2 cellular contexts compared by ENCODE assay signal in genomic region chr16:85550422-85551318, GRCh38.
TF ChIP-seq lines count a peak whose summit lies in the region.

No MANE protein-coding gene starts in this region.

TF ChIP-seq in HepG2, 621 proteins besides CTCF, POLR2A, EP300 and RAD21 (continued from another document and continues in another):
- TF ChIP-seq, protein P1, sequence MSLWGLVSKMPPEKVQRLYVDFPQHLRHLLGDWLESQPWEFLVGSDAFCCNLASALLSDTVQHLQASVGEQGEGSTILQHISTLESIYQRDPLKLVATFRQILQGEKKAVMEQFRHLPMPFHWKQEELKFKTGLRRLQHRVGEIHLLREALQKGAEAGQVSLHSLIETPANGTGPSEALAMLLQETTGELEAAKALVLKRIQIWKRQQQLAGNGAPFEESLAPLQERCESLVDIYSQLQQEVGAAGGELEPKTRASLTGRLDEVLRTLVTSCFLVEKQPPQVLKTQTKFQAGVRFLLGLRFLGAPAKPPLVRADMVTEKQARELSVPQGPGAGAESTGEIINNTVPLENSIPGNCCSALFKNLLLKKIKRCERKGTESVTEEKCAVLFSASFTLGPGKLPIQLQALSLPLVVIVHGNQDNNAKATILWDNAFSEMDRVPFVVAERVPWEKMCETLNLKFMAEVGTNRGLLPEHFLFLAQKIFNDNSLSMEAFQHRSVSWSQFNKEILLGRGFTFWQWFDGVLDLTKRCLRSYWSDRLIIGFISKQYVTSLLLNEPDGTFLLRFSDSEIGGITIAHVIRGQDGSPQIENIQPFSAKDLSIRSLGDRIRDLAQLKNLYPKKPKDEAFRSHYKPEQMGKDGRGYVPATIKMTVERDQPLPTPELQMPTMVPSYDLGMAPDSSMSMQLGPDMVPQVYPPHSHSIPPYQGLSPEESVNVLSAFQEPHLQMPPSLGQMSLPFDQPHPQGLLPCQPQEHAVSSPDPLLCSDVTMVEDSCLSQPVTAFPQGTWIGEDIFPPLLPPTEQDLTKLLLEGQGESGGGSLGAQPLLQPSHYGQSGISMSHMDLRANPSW (CRISPR knock-in tag; IDR thresholded peaks at IDR 0.05; ENCODE audit: borderline replicate concordance) = no peak
- TF ChIP-seq ZNF782 (CRISPR knock-in tag; IDR thresholded peaks at IDR 0.05; ENCODE audit: borderline replicate concordance) (0 out of 2 replicates have a peak, but pooled peaks have one; percentile 11), ZNF207 (IDR thresholded peaks at IDR 0.05; ENCODE audit: borderline replicate concordance) (no peak), SP140L (CRISPR knock-in tag; IDR thresholded peaks at IDR 0.05; ENCODE audit: borderline replicate concordance) (no peak), STAG1 (CRISPR knock-in tag; IDR thresholded peaks at IDR 0.05) (0 out of 2 replicates have a peak, but pooled peaks have one; percentile 20), ZMYM2 (CRISPR knock-in tag; IDR thresholded peaks at IDR 0.05) (no peak), HNRNPLL (IDR thresholded peaks at IDR 0.05; ENCODE audit: low read depth, low read length, poor library complexity, severe bottlenecking) (peak; percentile 23), ZNF431 (CRISPR knock-in tag; IDR thresholded peaks at IDR 0.05; ENCODE audit: borderline replicate concordance, low read depth) (no peak), ZNF772 (CRISPR knock-in tag; IDR thresholded peaks at IDR 0.05) (no peak), ZNF263 (CRISPR knock-in tag; IDR thresholded peaks at IDR 0.05) (peak; percentile 51), MED1 (CRISPR knock-in tag; IDR thresholded peaks at IDR 0.05) (no peak), SP5 (CRISPR knock-in tag; IDR thresholded peaks at IDR 0.05; ENCODE audit: borderline replicate concordance, low read depth) (no peak), ZNF414 (CRISPR knock-in tag; IDR thresholded peaks at IDR 0.05) (no peak), ZNF562 (CRISPR knock-in tag; IDR thresholded peaks at IDR 0.05; ENCODE audit: borderline replicate concordance) (no peak), ESRRA (CRISPR knock-in tag; IDR thresholded peaks at IDR 0.05; ENCODE audit: low read depth) (no peak), PRMT3 (CRISPR knock-in tag; IDR thresholded peaks at IDR 0.05; ENCODE audit: borderline replicate concordance, low read depth) (no peak), ZNF235 (CRISPR knock-in tag; IDR thresholded peaks at IDR 0.05; ENCODE audit: borderline replicate concordance) (no peak), ZKSCAN1 (IDR thresholded peaks at IDR 0.05; ENCODE audit: low read length) (no peak), ZNF605 (CRISPR knock-in tag; IDR thresholded peaks at IDR 0.05) (0 out of 2 replicates have a peak, but pooled peaks have one; percentile 18), TBP (CRISPR knock-in tag; IDR thresholded peaks at IDR 0.05) (no peak), FOXM1 (CRISPR knock-in tag; IDR thresholded peaks at IDR 0.05) (no peak), MZF1 (CRISPR knock-in tag; IDR thresholded peaks at IDR 0.05; ENCODE audit: borderline replicate concordance) (no peak), ZNF766 (CRISPR knock-in tag; IDR thresholded peaks at IDR 0.05; ENCODE audit: borderline replicate concordance) (no peak), ARNT2 (CRISPR knock-in tag; IDR thresholded peaks at IDR 0.05; ENCODE audit: low read depth) (0 out of 2 replicates have a peak, but pooled peaks have one; percentile 43), NONO (IDR thresholded peaks at IDR 0.05) (no peak), NONO (CRISPR knock-in tag; conservative IDR thresholded peaks at IDR 0.05) (no peak), ZBTB7A (CRISPR knock-in tag; IDR thresholded peaks at IDR 0.05) (no peak), HOXA3 (CRISPR knock-in tag; IDR thresholded peaks at IDR 0.05) (0 out of 2 replicates have a peak, but pooled peaks have one; percentile 13), ZNF609 (CRISPR knock-in tag; IDR thresholded peaks at IDR 0.05; ENCODE audit: borderline replicate concordance) (0 out of 2 replicates have a peak, but pooled peaks have one; percentile 16), SMC3 (IDR thresholded peaks at IDR 0.05; ENCODE audit: low read length) (peak; percentile 13; the same call in 1 of the 2 replicates)

TF ChIP-seq in K562, 482 proteins besides CTCF, POLR2A, EP300 and RAD21 (continued from another document and continues in another):
- no peak for TF ChIP-seq TRIM25 (IDR thresholded peaks at IDR 0.05; ENCODE audit: borderline replicate concordance)
- TF ChIP-seq, protein P2, sequence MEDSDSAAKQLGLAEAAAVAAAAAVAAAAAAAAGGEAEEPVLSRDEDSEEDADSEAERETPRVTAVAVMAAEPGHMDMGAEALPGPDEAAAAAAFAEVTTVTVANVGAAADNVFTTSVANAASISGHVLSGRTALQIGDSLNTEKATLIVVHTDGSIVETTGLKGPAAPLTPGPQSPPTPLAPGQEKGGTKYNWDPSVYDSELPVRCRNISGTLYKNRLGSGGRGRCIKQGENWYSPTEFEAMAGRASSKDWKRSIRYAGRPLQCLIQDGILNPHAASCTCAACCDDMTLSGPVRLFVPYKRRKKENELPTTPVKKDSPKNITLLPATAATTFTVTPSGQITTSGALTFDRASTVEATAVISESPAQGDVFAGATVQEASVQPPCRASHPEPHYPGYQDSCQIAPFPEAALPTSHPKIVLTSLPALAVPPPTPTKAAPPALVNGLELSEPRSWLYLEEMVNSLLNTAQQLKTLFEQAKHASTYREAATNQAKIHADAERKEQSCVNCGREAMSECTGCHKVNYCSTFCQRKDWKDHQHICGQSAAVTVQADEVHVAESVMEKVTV (CRISPR knock-in tag; IDR thresholded peaks at IDR 0.05) = no peak
- no peak for TF ChIP-seq NFATC3 (IDR thresholded peaks at IDR 0.05)
- TF ChIP-seq XRCC5 (IDR thresholded peaks at IDR 0.05; ENCODE audit: low read depth, low read length) = 0 out of 2 replicates have a peak, but pooled peaks have one; percentile 32
- peak; percentile 89 for TF ChIP-seq POLR2G (IDR thresholded peaks at IDR 0.05; ENCODE audit: low read depth, low read length)
- TF ChIP-seq ZFP1 (CRISPR knock-in tag; IDR thresholded peaks at IDR 0.05) = no peak
- TF ChIP-seq, protein P3, sequence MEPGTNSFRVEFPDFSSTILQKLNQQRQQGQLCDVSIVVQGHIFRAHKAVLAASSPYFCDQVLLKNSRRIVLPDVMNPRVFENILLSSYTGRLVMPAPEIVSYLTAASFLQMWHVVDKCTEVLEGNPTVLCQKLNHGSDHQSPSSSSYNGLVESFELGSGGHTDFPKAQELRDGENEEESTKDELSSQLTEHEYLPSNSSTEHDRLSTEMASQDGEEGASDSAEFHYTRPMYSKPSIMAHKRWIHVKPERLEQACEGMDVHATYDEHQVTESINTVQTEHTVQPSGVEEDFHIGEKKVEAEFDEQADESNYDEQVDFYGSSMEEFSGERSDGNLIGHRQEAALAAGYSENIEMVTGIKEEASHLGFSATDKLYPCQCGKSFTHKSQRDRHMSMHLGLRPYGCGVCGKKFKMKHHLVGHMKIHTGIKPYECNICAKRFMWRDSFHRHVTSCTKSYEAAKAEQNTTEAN (CRISPR knock-in tag; IDR thresholded peaks at IDR 0.05) = no peak
- TF ChIP-seq ZBTB17 (CRISPR knock-in tag; IDR thresholded peaks at IDR 0.05) = no peak
- TF ChIP-seq PREB (CRISPR knock-in tag; IDR thresholded peaks at IDR 0.05) = no peak
- TF ChIP-seq TSC22D4 (tag; IDR thresholded peaks at IDR 0.05) = no peak
- TF ChIP-seq, protein P4, sequence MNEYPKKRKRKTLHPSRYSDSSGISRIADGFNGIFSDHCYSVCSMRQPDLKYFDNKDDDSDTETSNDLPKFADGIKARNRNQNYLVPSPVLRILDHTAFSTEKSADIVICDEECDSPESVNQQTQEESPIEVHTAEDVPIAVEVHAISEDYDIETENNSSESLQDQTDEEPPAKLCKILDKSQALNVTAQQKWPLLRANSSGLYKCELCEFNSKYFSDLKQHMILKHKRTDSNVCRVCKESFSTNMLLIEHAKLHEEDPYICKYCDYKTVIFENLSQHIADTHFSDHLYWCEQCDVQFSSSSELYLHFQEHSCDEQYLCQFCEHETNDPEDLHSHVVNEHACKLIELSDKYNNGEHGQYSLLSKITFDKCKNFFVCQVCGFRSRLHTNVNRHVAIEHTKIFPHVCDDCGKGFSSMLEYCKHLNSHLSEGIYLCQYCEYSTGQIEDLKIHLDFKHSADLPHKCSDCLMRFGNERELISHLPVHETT (CRISPR knock-in tag; conservative IDR thresholded peaks at IDR 0.05 in 1 of 2, IDR thresholded peaks at IDR 0.05 in 1 of 2) = no peak
- TF ChIP-seq, protein P5, sequence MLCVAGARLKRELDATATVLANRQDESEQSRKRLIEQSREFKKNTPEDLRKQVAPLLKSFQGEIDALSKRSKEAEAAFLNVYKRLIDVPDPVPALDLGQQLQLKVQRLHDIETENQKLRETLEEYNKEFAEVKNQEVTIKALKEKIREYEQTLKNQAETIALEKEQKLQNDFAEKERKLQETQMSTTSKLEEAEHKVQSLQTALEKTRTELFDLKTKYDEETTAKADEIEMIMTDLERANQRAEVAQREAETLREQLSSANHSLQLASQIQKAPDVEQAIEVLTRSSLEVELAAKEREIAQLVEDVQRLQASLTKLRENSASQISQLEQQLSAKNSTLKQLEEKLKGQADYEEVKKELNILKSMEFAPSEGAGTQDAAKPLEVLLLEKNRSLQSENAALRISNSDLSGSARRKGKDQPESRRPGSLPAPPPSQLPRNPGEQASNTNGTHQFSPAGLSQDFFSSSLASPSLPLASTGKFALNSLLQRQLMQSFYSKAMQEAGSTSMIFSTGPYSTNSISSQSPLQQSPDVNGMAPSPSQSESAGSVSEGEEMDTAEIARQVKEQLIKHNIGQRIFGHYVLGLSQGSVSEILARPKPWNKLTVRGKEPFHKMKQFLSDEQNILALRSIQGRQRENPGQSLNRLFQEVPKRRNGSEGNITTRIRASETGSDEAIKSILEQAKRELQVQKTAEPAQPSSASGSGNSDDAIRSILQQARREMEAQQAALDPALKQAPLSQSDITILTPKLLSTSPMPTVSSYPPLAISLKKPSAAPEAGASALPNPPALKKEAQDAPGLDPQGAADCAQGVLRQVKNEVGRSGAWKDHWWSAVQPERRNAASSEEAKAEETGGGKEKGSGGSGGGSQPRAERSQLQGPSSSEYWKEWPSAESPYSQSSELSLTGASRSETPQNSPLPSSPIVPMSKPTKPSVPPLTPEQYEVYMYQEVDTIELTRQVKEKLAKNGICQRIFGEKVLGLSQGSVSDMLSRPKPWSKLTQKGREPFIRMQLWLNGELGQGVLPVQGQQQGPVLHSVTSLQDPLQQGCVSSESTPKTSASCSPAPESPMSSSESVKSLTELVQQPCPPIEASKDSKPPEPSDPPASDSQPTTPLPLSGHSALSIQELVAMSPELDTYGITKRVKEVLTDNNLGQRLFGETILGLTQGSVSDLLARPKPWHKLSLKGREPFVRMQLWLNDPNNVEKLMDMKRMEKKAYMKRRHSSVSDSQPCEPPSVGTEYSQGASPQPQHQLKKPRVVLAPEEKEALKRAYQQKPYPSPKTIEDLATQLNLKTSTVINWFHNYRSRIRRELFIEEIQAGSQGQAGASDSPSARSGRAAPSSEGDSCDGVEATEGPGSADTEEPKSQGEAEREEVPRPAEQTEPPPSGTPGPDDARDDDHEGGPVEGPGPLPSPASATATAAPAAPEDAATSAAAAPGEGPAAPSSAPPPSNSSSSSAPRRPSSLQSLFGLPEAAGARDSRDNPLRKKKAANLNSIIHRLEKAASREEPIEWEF (CRISPR knock-in tag; IDR thresholded peaks at IDR 0.05) = no peak
- no peak for TF ChIP-seq SMARCB1 (IDR thresholded peaks at IDR 0.05; ENCODE audit: insufficient read length, low read depth)
- TF ChIP-seq ATF7 (IDR thresholded peaks at IDR 0.05) = no peak
- peak; percentile 30; the same call in 1 of the 2 replicates for TF ChIP-seq SUPT5H (IDR thresholded peaks at IDR 0.05)
- no peak for TF ChIP-seq HIVEP1 (CRISPR knock-in tag; IDR thresholded peaks at IDR 0.05)
- peak; percentile 86 for TF ChIP-seq RBM22 (IDR thresholded peaks at IDR 0.05; ENCODE audit: low read depth, low read length, poor library complexity, severe bottlenecking)
- TF ChIP-seq HMGN3 (IDR thresholded peaks at IDR 0.05; ENCODE audit: borderline replicate concordance, extremely low read depth, insufficient read length, low read depth, low read length) = peak; percentile 41
- TF ChIP-seq HMG20B (CRISPR knock-in tag; IDR thresholded peaks at IDR 0.05) = no peak
